Comparison of ENCODE assay signal across 8 cellular contexts in the genomic region with DNA sequence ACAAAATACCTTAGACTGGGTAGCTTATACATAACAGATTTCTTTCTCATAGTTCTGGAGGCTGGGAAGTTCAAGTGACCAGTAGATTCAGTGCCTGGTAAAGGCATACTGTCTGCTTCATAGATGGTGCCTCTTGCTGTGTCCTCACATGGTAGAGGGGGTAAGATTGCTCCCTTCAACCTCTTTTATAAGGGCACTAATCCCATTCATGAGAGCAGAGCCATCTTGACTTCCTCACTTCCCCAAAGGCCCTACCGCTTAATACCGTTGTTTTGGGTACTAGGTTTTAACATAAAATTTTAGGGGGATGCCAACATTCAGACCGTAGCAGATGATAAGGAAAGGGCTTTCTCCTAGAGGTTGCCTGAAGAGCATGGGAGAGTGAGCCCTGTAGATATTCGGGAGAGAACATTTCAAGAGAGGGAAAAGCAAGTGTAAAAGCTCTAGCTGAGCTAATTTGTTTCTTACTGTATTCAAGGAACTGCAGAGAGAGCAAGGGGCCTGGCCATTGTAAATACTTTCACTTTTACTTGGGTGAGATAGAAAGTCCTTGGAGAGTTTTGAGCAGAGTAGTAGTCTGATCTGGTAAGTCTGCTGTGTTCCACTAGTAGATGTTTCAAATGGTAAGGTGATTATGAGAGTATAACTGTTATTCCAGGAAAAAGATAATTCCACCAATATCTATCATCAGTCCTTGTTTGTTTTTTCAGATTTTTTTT. TPM values are rescaled to one million over a fixed set of nuclear protein-coding genes. Genes with fewer than 3 reads are reported as not detected.
DNase-seq lines count a peak whose midpoint lies in the region; ATAC-seq and TF ChIP-seq lines count a peak whose summit lies in the region.

No MANE protein-coding gene starts in this region.

- peak overlapping the region; percentile 68 for H3K4me2 ChIP-seq in fibroblast of lung (ENCODE audit: extremely low read depth, insufficient read depth, low read length)

- DNase-seq in GM10266 (ENCODE audit: extremely low spot score) (peak; percentile 58), fibroblast of lung (ENCODE audit: low read depth in 2 of 2) (peak; percentile 39 to 49), SIG-M5 treated with dmso at 0.1 percent for 504 hours (lab: John Stamatoyannopoulos, UW; ENCODE audit: unreplicated experiment) (no peak), HT-29 (ENCODE audit: low spot score) (no peak), omental fat pad (ENCODE audit: low spot score) (no peak), nephron progenitor cell (no peak)

- peak overlapping the region in 1 of 4 experiments; percentile 11 for H3K4me3 ChIP-seq in fibroblast of lung (replicated peaks in 1 of 4; ENCODE audit: control extremely low read depth in 1 of 4, insufficient read depth in 1 of 4, low read depth in 3 of 4, low read length in 4 of 4)

- no peak overlapping the region for H3K9ac ChIP-seq in fibroblast of lung (ENCODE audit: insufficient read depth, low read length)

- no peak overlapping the region for H3K4me3 Mint-ChIP-seq in nephron progenitor cell

- TF ChIP-seq CTCF in GM10266 (IDR thresholded peaks at IDR 0.05; ENCODE audit: control insufficient read depth, insufficient read depth, low read depth, missing control alignments) = no peak
- TF ChIP-seq CTCF in fibroblast of lung (conservative IDR thresholded peaks at IDR 0.05 in 1 of 2, IDR thresholded peaks at IDR 0.05 in 1 of 2; ENCODE audit: low read depth in 1 of 2, low read length in 2 of 2) = no peak
- no peak for TF ChIP-seq CTCF in omental fat pad (IDR thresholded peaks at IDR 0.05)
- TF ChIP-seq CTCF in nephron progenitor cell (IDR thresholded peaks at IDR 0.05) = no peak

- no peaks in the 10 kb centered on the region for H3K36me3 ChIP-seq in fibroblast of lung (ENCODE audit: control insufficient read depth, insufficient read depth, low read length)

- peaks cover 43% of the 10 kb centered on the region for H3K36me3 Mint-ChIP-seq in nephron progenitor cell (ENCODE audit: low read depth)

- peak overlapping the region; percentile 51 for H3K27ac ChIP-seq in fibroblast of lung (ENCODE audit: insufficient read depth, low read length)

- H3K27ac Mint-ChIP-seq in nephron progenitor cell = no peak overlapping the region

- H3K9me3 Mint-ChIP-seq in nephron progenitor cell = peaks cover 23% of the 10 kb centered on the region

- peaks cover 92% of the 10 kb centered on the region for H3K79me2 ChIP-seq in fibroblast of lung (ENCODE audit: control insufficient read depth, insufficient read depth, low read length)

- ATAC-seq in GM21390 (IDR thresholded peaks at IDR 0.05; ENCODE audit: unreplicated experiment) = peak; percentile 94
- peak; percentile 91 for ATAC-seq in HG03565 (IDR thresholded peaks at IDR 0.05; ENCODE audit: unreplicated experiment)
- ATAC-seq in omental fat pad (ENCODE audit: low FRiP score) = no peak

- no peak overlapping the region for H2AFZ ChIP-seq in fibroblast of lung (ENCODE audit: low read length)

- H3K9me3 ChIP-seq in fibroblast of lung (ENCODE audit: control insufficient read depth, insufficient read depth, low read depth, low read length) = no peaks in the 10 kb centered on the region

- no peaks in the 10 kb centered on the region for H3K27me3 ChIP-seq in fibroblast of lung (ENCODE audit: control insufficient read depth, insufficient read depth, low read length)

- H3K27me3 Mint-ChIP-seq in nephron progenitor cell (ENCODE audit: low read depth, poor library complexity) = no peaks in the 10 kb centered on the region

- H3K4me1 Mint-ChIP-seq in nephron progenitor cell = peaks cover 30% of the 10 kb centered on the region

- H4K20me1 ChIP-seq in fibroblast of lung (ENCODE audit: control insufficient read depth, extremely low read depth, insufficient read depth, low read length) = peaks cover 2% of the 10 kb centered on the region

- peaks cover 8% of the 10 kb centered on the region for H3K4me1 ChIP-seq in fibroblast of lung (ENCODE audit: control insufficient read depth, extremely low read depth, insufficient read depth, low read length)

RNA-seq across cellular contexts. Expression of a gene that starts 27.3 kb away (rescaled TPM):
- total RNA-seq in fibroblast of lung = 41.3 and 45.9 TPM in 2 replicates
- polyA plus RNA-seq in fibroblast of lung = 22.7 and 37.1 TPM in 2 replicates
- 11.7 and 18.7 TPM in 2 replicates for polyA plus RNA-seq in fibroblast of lung (2012)
- polyA minus RNA-seq in fibroblast of lung (ENCODE audit: low replicate concordance) = 6.7 and 8.2 TPM in 2 replicates
- total RNA-seq in HT-29 (2014; rRNA removed; shearing (Covaris generic)) = 8.0 and 11.5 TPM in 2 replicates
- 10 to 100 TPM; 41.0 to 48.4 (median 47.1) TPM for total RNA-seq in omental fat pad

Comparison
In these comparisons a context has a peak if more than half of its experiments do, and no peak if none do; other contexts are left out.
1. DNase-seq: peak in GM10266 (single experiment) and fibroblast of lung (2 of 2); none in SIG-M5 treated with dmso at 0.1 percent for 504 hours (single experiment), HT-29 (single experiment), omental fat pad (single experiment) and nephron progenitor cell (single experiment).